Comparison of ENCODE assay signal across 7 cellular contexts in genomic region chr9:87498816-87499454, GRCh38. TPM values are rescaled to one million over a fixed set of nuclear protein-coding genes. Genes with fewer than 3 reads are reported as not detected.
DNase-seq lines count a peak whose midpoint lies in the region; ATAC-seq and TF ChIP-seq lines count a peak whose summit lies in the region.

No MANE protein-coding gene starts in this region.

- no peak overlapping the region for H2BK20ac ChIP-seq in H9 (ENCODE audit: low read depth, low read length, poor library complexity, severe bottlenecking)

- H3K27ac Mint-ChIP-seq in H9: peak overlapping the region in 2 of 3 experiments; percentile 69 to 88; a peak in 5 of 7 replicates
- H3K27ac Mint-ChIP-seq in T-helper 2 cell treated with Interferon-gamma antibody and Interleukin-4, amounts not matched to agents 5 μg/mL and 100 μg/mL, for 36 hours: peak overlapping the region; percentile 52

- peak overlapping the region; percentile 75 for H3K4me3 ChIP-seq in right cardiac atrium (ENCODE audit: low read length)
- H3K4me3 ChIP-seq in skeletal muscle tissue (ENCODE audit: low read length in 3 of 3): peak overlapping the region; percentile 71 to 78 (median 77)

- H3K79me2 ChIP-seq in H9 (ENCODE audit: insufficient read depth, low read length): peaks cover 11% of the 10 kb centered on the region; the same call in 1 of the 2 replicates

- ATAC-seq in right cardiac atrium (peak in 1 of 2 donors; percentile 3), HG02981 (IDR thresholded peaks at IDR 0.05; ENCODE audit: unreplicated experiment) (no peak)

- H2BK12ac ChIP-seq in H9 (ENCODE audit: insufficient read length, low read depth, low read length): no peak overlapping the region

- H2AK5ac ChIP-seq in H9 (ENCODE audit: insufficient read length, low read length): no peak overlapping the region

- H3K9me3 Mint-ChIP-seq in H9: peaks cover 0 to 3% of the 10 kb centered on the region in 2 experiments; a peak in 1 of 5 replicates
- H3K9me3 Mint-ChIP-seq in T-helper 2 cell treated with Interferon-gamma antibody and Interleukin-4, amounts not matched to agents 5 μg/mL and 100 μg/mL, for 36 hours: no peaks in the 10 kb centered on the region

- no peaks in the 10 kb centered on the region for H4K20me1 ChIP-seq in H9 (ENCODE audit: control insufficient read depth, insufficient read depth, insufficient read length)

- peaks cover 3% of the 10 kb centered on the region for H3K79me1 ChIP-seq in H9 (ENCODE audit: insufficient read depth, low read depth, low read length, poor library complexity, severe bottlenecking)

- no peaks in the 10 kb centered on the region for H3K36me3 ChIP-seq in skeletal muscle tissue (ENCODE audit: control insufficient read depth in 3 of 3, insufficient read depth in 3 of 3, low read length in 3 of 3)

- H3K23me2 ChIP-seq in H9 (ENCODE audit: insufficient read length, low read depth, low read length, poor library complexity, severe bottlenecking): peaks cover 11% of the 10 kb centered on the region

- no CpG with 5 or more reads among the region's 26 CpGs for WGBS in H9 (ENCODE audit: extremely low coverage, insufficient read length, low lambda C conversion rate)
- 21% methylated on average over 26 of the region's 26 CpGs for WGBS in right cardiac atrium

- H4K91ac ChIP-seq in H9 (ENCODE audit: insufficient read length, low read depth, low read length): no peak overlapping the region

- no peak overlapping the region for H3T11ph ChIP-seq in H9 (ENCODE audit: low read length)

- no peaks in the 10 kb centered on the region for H3K4me1 ChIP-seq in H9 (ENCODE audit: insufficient read depth, low read length)
- H3K4me1 ChIP-seq in right cardiac atrium (ENCODE audit: control insufficient read depth, insufficient read depth, low read length): peaks cover 6% of the 10 kb centered on the region
- H3K4me1 ChIP-seq in skeletal muscle tissue (ENCODE audit: control insufficient read depth in 3 of 3, insufficient read depth in 3 of 3, low read length in 3 of 3): peaks cover 10 to 13% (median 13%) of the 10 kb centered on the region in 3 donors

- no peak overlapping the region for H3K23ac ChIP-seq in H9 (ENCODE audit: insufficient read length, low read depth, low read length)

- H3K27me3 ChIP-seq in H9 (ENCODE audit: insufficient read depth, low read length): no peaks in the 10 kb centered on the region
- H3K27me3 ChIP-seq in right cardiac atrium (ENCODE audit: control insufficient read depth, insufficient read depth): no peaks in the 10 kb centered on the region
- peaks cover 0 to 3% (median 0%) of the 10 kb centered on the region in 3 donors for H3K27me3 ChIP-seq in skeletal muscle tissue (ENCODE audit: control insufficient read depth in 3 of 3, insufficient read depth in 3 of 3, low read length in 3 of 3)

- intact Hi-C loops in right cardiac atrium (cut with DNase I): loop anchor here in 3 of 4 donors (10.0 kb wide), 4 partner anchors 136 to 1084 kb away; no protein-coding TSS in a partner anchor

- no peak overlapping the region for H2AFZ ChIP-seq in H9 (ENCODE audit: low read length)

- H4K5ac ChIP-seq in H9 (ENCODE audit: insufficient read length, low read depth, low read length): no peak overlapping the region

- no peak overlapping the region for H2BK15ac ChIP-seq in H9 (ENCODE audit: low read depth, low read length)

- H3K27me3 Mint-ChIP-seq in H9 (ENCODE audit: low read depth): peaks cover 11% of the 10 kb centered on the region
- H3K27me3 Mint-ChIP-seq in T-helper 2 cell treated with Interferon-gamma antibody and Interleukin-4, amounts not matched to agents 5 μg/mL and 100 μg/mL, for 36 hours (ENCODE audit: low read depth): peaks cover 33% of the 10 kb centered on the region

- H3K9me3 ChIP-seq in H9 (ENCODE audit: control insufficient read depth, low read depth, low read length) (no peaks in the 10 kb centered on the region), right cardiac atrium (ENCODE audit: control insufficient read depth, low read length) (no peaks in the 10 kb centered on the region), skeletal muscle tissue (ENCODE audit: control insufficient read depth in 3 of 3, low read length in 3 of 3) (no peaks in the 10 kb centered on the region)

- peak overlapping the region; percentile 90 to 94 for H3K4me3 Mint-ChIP-seq in H9
- peak overlapping the region; percentile 66 for H3K4me3 Mint-ChIP-seq in T-helper 2 cell treated with Interferon-gamma antibody and Interleukin-4, amounts not matched to agents 5 μg/mL and 100 μg/mL, for 36 hours

- H3K18ac ChIP-seq in H9 (ENCODE audit: insufficient read length, low read depth, low read length): peak overlapping the region; percentile 82

- no peak for TF ChIP-seq CTCF in H9 (conservative IDR thresholded peaks at IDR 0.05)

- H3K9ac ChIP-seq in H9 (ENCODE audit: extremely low read depth, insufficient read length, low read length) (peak overlapping the region; percentile 64), skeletal muscle tissue (ENCODE audit: low read depth in 1 of 3, low read length in 3 of 3) (peak overlapping the region in 2 of 3 donors; percentile 80 to 83)

- peaks cover 26 to 30% (median 26%) of the 10 kb centered on the region in 3 experiments for H3K36me3 Mint-ChIP-seq in H9 (ENCODE audit: insufficient read depth in 1 of 3, low read depth in 3 of 3)
- H3K36me3 Mint-ChIP-seq in T-helper 2 cell treated with Interferon-gamma antibody and Interleukin-4, amounts not matched to agents 5 μg/mL and 100 μg/mL, for 36 hours (ENCODE audit: low read depth): no peaks in the 10 kb centered on the region

- H2BK120ac ChIP-seq in H9 (ENCODE audit: low read depth, low read length, poor library complexity, severe bottlenecking): no peak overlapping the region

- peaks cover 34 to 41% of the 10 kb centered on the region in 2 experiments for H3K4me1 Mint-ChIP-seq in H9
- peaks cover 32% of the 10 kb centered on the region for H3K4me1 Mint-ChIP-seq in T-helper 2 cell treated with Interferon-gamma antibody and Interleukin-4, amounts not matched to agents 5 μg/mL and 100 μg/mL, for 36 hours (ENCODE audit: low read depth)

- H3K56ac ChIP-seq in H9 (ENCODE audit: insufficient read length, low read depth, low read length): no peak overlapping the region

- DNase-seq in H9 (peak; percentile 32), right cardiac atrium (no peak), DMS 273 (lab: John Stamatoyannopoulos, UW; ENCODE audit: unreplicated experiment) (no peak), NCI-H446 (lab: John Stamatoyannopoulos, UW) (no peak)
- peak; percentile 26 for DNase-seq in T-helper 2 cell treated with Interferon-gamma antibody and Interleukin-4, amounts not matched to agents 5 μg/mL and 100 μg/mL, for 36 hours (ENCODE audit: low spot score)

- peak overlapping the region; percentile 79; the same call in 1 of the 2 replicates for H3K14ac ChIP-seq in H9 (ENCODE audit: insufficient read depth, low read length)

- no peak overlapping the region for H2BK5ac ChIP-seq in H9 (ENCODE audit: insufficient read length, low read length)

- H3K4me2 ChIP-seq in H9 (ENCODE audit: insufficient read depth, insufficient read length, low read length): peak overlapping the region; percentile 85

- H4K8ac ChIP-seq in H9 (replicated peaks; ENCODE audit: insufficient read length, low read depth, low read length): no peak overlapping the region

- H3K27ac ChIP-seq in H9 (ENCODE audit: insufficient read length, low read depth, low read length) (no peak overlapping the region), right cardiac atrium (ENCODE audit: low read length) (no peak overlapping the region), skeletal muscle tissue (ENCODE audit: low read depth, low read length) (peak overlapping the region; percentile 72)

- H3K4ac ChIP-seq in H9 (ENCODE audit: low read depth, low read length): no peak overlapping the region

RNA-seq across cellular contexts. Expression of gene DAPK1, which starts 1.3 kb away (rescaled TPM):
- total RNA-seq in H9 (2021) (78.3 and 79.4 TPM in 2 replicates), right cardiac atrium (10 to 100 TPM; 15.1 to 20.1 (median 18.5) TPM), skeletal muscle tissue (18.8 TPM)
- 5.2 TPM for polyA plus RNA-seq in right cardiac atrium

Comparison
In these comparisons a context has a peak if more than half of its experiments do, and no peak if none do; other contexts are left out.
1. DNase-seq: peak in H9 (single experiment) and T-helper 2 cell treated with Interferon-gamma antibody and Interleukin-4, amounts not matched to agents 5 μg/mL and 100 μg/mL, for 36 hours (single experiment); none in right cardiac atrium (0 of 3), DMS 273 (single experiment) and NCI-H446 (0 of 2).